In the genomic region with DNA sequence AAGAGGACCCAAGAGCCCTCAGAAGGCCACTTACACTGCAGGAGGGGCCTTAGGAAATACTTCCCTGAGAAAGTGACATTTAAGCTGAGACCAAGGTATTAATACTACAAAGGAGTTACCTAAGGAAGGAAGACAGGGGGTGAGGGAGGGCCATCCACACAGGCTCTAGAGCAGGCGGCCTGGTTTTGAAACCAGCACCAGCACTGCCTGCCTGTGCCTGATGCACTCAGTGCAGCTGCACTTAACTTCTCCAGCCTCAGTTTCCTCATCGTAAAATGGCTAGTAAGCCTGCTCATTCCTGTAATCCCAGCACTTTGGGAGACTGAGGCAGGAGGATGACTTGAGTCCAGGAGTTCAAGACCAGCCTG, we compare ENCODE assay signal across 19 cellular contexts. TPM values are rescaled to one million over a fixed set of nuclear protein-coding genes. Genes with fewer than 3 reads are reported as not detected.
DNase-seq lines count a peak whose midpoint lies in the region; ATAC-seq, FAIRE-seq and TF ChIP-seq lines count a peak whose summit lies in the region.
"Had no signal": no experiment of that assay in that cellular context is flagged by ENCODE, and none has a peak within 500 bp of the region (broad histone marks: within the 10 kb centered on the region; RNA-seq: fewer than 3 reads in every experiment).

No MANE protein-coding gene starts in this region.

- intact Hi-C loops in HepG2 (cut with micrococcal nuclease; ENCODE audit: unreplicated experiment): loop anchor here (5.0 kb wide), 1 partner anchor 33 kb away; no protein-coding TSS in a partner anchor

- TF ChIP-seq EP300 in HepG2 (IDR thresholded peaks at IDR 0.05; ENCODE audit: low read depth in 2 of 2, low read length in 2 of 2) (no peak), HepG2 (CRISPR knock-in tag; IDR thresholded peaks at IDR 0.05; ENCODE audit: borderline replicate concordance) (no peak)

- BruUV-seq in HepG2 (replicated peaks; lab: Mats Ljungman, UMichigan): no TSS peak

- H3K27ac ChIP-seq in 22Rv1: peak overlapping the region; percentile 75
- no peak overlapping the region for H3K27ac ChIP-seq in HEK293 (ENCODE audit: extremely low read depth, low read depth, low read length)
- H3K27ac ChIP-seq in HepG2 (ENCODE audit: extremely low read length, insufficient read depth, low read length): no peak overlapping the region
- peak overlapping the region; percentile 98 for H3K27ac ChIP-seq in parathyroid adenoma
- H3K27ac ChIP-seq: SJSA1 had no signal

- POLR2A ChIA-PET in HEK293 (lab: Yijun Ruan, JAX) (no interaction called here), HepG2 (lab: Yijun Ruan, JAX) (no interaction called here)

- peak overlapping the region; percentile 55; the same call in 1 of the 2 replicates for H3K4me2 ChIP-seq in HepG2 (ENCODE audit: low read depth, low read length)
- peak overlapping the region; percentile 57 for H3K4me2 ChIP-seq in parathyroid adenoma (ENCODE audit: low read length)

- in situ Hi-C loops in HepG2 (cut with HindIII; ENCODE audit: extremely low pct_ligation_motif_present, low pct_unique_long_range_greater_than_20kb): no loop called here

- TF ChIP-seq POLR2A in HepG2 (IDR thresholded peaks at IDR 0.05; ENCODE audit: insufficient read depth in 1 of 2, low read depth in 2 of 2, low read length in 2 of 2): no peak

- H3K4me1 ChIP-seq in HEK293 (ENCODE audit: control insufficient read depth, insufficient read depth, low read length) (peaks cover 6% of the 10 kb centered on the region), HepG2 (ENCODE audit: insufficient read depth, low read length) (peaks cover 39% of the 10 kb centered on the region), parathyroid adenoma (peaks cover 75% of the 10 kb centered on the region)

- CTCF ChIA-PET in HEK293 (lab: Yijun Ruan, JAX): interaction anchor here (0.7 to 3.7 kb wide), 3 partner anchors 14 to 1416 kb away, joined by 3 to 20 read pairs (median 9); no protein-coding TSS in a partner anchor
- CTCF ChIA-PET in HepG2 (lab: Yijun Ruan, JAX; ENCODE audit: low intra/inter-chr PET ratio, low total read pairs): no interaction called here

- no peak for FAIRE-seq in HepG2 (lab: Jason Lieb, UNC)
- FAIRE-seq: H54 had no signal

- H3K9me3 ChIP-seq in HEK293 (ENCODE audit: control insufficient read depth, insufficient read depth, low read depth, low read length) (no peaks in the 10 kb centered on the region), HepG2 (ENCODE audit: low read length) (no peaks in the 10 kb centered on the region), parathyroid adenoma (ENCODE audit: control insufficient read depth, low read length) (no peaks in the 10 kb centered on the region)
- H3K9me3 ChIP-seq: SJSA1 had no signal

- 53% methylated on average over 2 of the region's 2 CpGs for WGBS in HepG2 (ENCODE audit: low lambda C conversion rate)

- H3K9ac ChIP-seq in HepG2 (ENCODE audit: insufficient read depth, low read depth, low read length) (no peak overlapping the region), parathyroid adenoma (no peak overlapping the region)

- TF ChIP-seq RAD21 in HepG2 (CRISPR knock-in tag; IDR thresholded peaks at IDR 0.05): no peak

- no peaks in the 10 kb centered on the region for H4K20me1 ChIP-seq in HepG2 (ENCODE audit: insufficient read depth, low read length)

- H3K36me3 ChIP-seq in HEK293 (ENCODE audit: control insufficient read depth in 2 of 2, insufficient read depth in 1 of 2, low read length in 2 of 2) (no peaks in the 10 kb centered on the region), HepG2 (replicated peaks in 1 of 2; ENCODE audit: control insufficient read depth in 1 of 2, insufficient read depth in 2 of 2, low read length in 2 of 2) (no peaks in the 10 kb centered on the region), parathyroid adenoma (ENCODE audit: control insufficient read depth, insufficient read depth, low read length) (no peaks in the 10 kb centered on the region)
- H3K36me3 ChIP-seq: SJSA1 had no signal

- H3K4me3 ChIP-seq in HEK293 (ENCODE audit: low read depth, low read length) (no peak overlapping the region), HepG2 (replicated peaks in 1 of 3; ENCODE audit: insufficient read depth in 1 of 3, low read depth in 2 of 3, low read length in 3 of 3) (no peak overlapping the region), parathyroid adenoma (ENCODE audit: low read depth, low read length) (no peak overlapping the region)
- H3K4me3 ChIP-seq: SJSA1 had no signal

- H2AFZ ChIP-seq in HepG2 (ENCODE audit: low read length): no peak overlapping the region
- no peak overlapping the region for H2AFZ ChIP-seq in parathyroid adenoma

- H3K27me3 ChIP-seq in HepG2 (ENCODE audit: control insufficient read depth in 1 of 2, insufficient read depth in 2 of 2, low read length in 2 of 2) (peaks cover 0 to 5% of the 10 kb centered on the region in 2 experiments; a peak in 2 of 5 replicates), parathyroid adenoma (ENCODE audit: control insufficient read depth, insufficient read depth, low read length) (no peaks in the 10 kb centered on the region)
- H3K27me3 ChIP-seq: SJSA1 had no signal

- DNase-seq in HepG2 (ENCODE audit: low spot score) (no peak), midbrain (lab: John Stamatoyannopoulos, UW) (no peak), T1000 (lab: John Stamatoyannopoulos, UW) (no peak)
- DNase-seq: ACHN; AML-193; Kasumi-1; MM.1S; NCI-H1105; NCI-H1694; NCI-H69; NK-92 treated with Interleukin-12 subunit alpha and Interleukin-12 subunit beta, amount 100 ng/mL, for 24 hours had no signal

- TF ChIP-seq CTCF in 22Rv1 (IDR thresholded peaks at IDR 0.05): no peak
- no peak for TF ChIP-seq CTCF in HEK293 (tag by site-specific recombination; IDR thresholded peaks at IDR 0.05)
- no peak for TF ChIP-seq CTCF in HepG2 (CRISPR knock-in tag; IDR thresholded peaks at IDR 0.05)
- no peak for TF ChIP-seq CTCF in parathyroid adenoma (IDR thresholded peaks at IDR 0.05)

- no peak for ATAC-seq in HepG2
- no peak for ATAC-seq in HG02938 (IDR thresholded peaks at IDR 0.05; ENCODE audit: unreplicated experiment)

- H3K79me2 ChIP-seq in HepG2 (ENCODE audit: insufficient read depth, low read length) (no peaks in the 10 kb centered on the region), parathyroid adenoma (no peaks in the 10 kb centered on the region)

TF ChIP-seq in HEK293, 187 proteins besides CTCF, POLR2A, EP300 and RAD21 (continues in another document):
- 0 out of 2 replicates have a peak, but pooled peaks have one; percentile 26 for TF ChIP-seq ZNF335 (tag by site-specific recombination; conservative IDR thresholded peaks at IDR 0.05)
- TF ChIP-seq ZNF350 (tag by site-specific recombination; IDR thresholded peaks at IDR 0.05): no peak
- TF ChIP-seq SALL2 (tag by site-specific recombination; IDR thresholded peaks at IDR 0.05; ENCODE audit: borderline replicate concordance): no peak
- TF ChIP-seq, protein P1, sequence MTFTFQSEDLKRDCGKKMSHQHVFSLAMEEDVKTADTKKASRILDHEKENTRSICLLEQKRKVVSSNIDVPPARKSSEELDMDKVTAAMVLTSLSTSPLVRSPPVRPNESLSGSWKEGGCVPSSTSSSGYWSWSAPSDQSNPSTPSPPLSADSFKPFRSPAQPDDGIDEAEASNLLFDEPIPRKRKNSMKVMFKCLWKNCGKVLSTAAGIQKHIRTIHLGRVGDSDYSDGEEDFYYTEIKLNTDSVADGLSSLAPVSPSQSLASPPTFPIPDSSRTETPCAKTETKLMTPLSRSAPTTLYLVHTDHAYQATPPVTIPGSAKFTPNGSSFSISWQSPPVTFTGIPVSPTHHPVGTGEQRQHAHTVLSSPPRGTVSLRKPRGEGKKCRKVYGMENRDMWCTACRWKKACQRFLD (tag by site-specific recombination; IDR thresholded peaks at IDR 0.05): no peak

TF ChIP-seq in HepG2, 621 proteins besides CTCF, POLR2A, EP300 and RAD21 (continues in another document):
- TF ChIP-seq ZNF75D (CRISPR knock-in tag; IDR thresholded peaks at IDR 0.05; ENCODE audit: borderline replicate concordance) (no peak), SIX1 (CRISPR knock-in tag; IDR thresholded peaks at IDR 0.05; ENCODE audit: borderline replicate concordance) (no peak), SMAD9 (CRISPR knock-in tag; IDR thresholded peaks at IDR 0.05) (no peak), ZBTB7B (CRISPR knock-in tag; IDR thresholded peaks at IDR 0.05) (no peak), DNMT1 (CRISPR knock-in tag; IDR thresholded peaks at IDR 0.05) (no peak), ZNF589 (CRISPR knock-in tag; conservative IDR thresholded peaks at IDR 0.05) (no peak)
- TF ChIP-seq, protein P2, sequence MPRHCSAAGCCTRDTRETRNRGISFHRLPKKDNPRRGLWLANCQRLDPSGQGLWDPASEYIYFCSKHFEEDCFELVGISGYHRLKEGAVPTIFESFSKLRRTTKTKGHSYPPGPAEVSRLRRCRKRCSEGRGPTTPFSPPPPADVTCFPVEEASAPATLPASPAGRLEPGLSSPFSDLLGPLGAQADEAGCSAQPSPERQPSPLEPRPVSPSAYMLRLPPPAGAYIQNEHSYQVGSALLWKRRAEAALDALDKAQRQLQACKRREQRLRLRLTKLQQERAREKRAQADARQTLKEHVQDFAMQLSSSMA (CRISPR knock-in tag; IDR thresholded peaks at IDR 0.05): no peak

RNA-seq across cellular contexts. Expression of a gene that starts 45.5 kb away (rescaled TPM):
- 13.1 and 18.9 TPM in 2 replicates for total RNA-seq in HepG2 (2016; rRNA removed; fragmentation: Illumina TruSeq; extraction: Trizol)
- total RNA-seq in HepG2 (2016; cell fraction: cytosol; rRNA removed; fragmentation: Illumina TruSeq; extraction: Trizol; ENCODE audit: low read depth): 11.1 and 14.7 TPM in 2 replicates
- total RNA-seq in HepG2 (2016; cell fraction: insoluble cytoplasmic fraction; rRNA removed; fragmentation: Illumina TruSeq; extraction: Trizol): 15.0 and 16.9 TPM in 2 replicates
- total RNA-seq in HepG2 (2016; cell fraction: membrane; rRNA removed; fragmentation: Illumina TruSeq; extraction: Trizol): 23.7 TPM in 2 replicates
- total RNA-seq in HepG2 (2016; cell fraction: nucleus; rRNA removed; fragmentation: Illumina TruSeq; extraction: Trizol): 15.6 and 19.7 TPM in 2 replicates
- polyA plus RNA-seq in HepG2 (2011; rRNA removed): 17.0 and 26.8 TPM in 2 replicates
- polyA plus RNA-seq in HepG2 (2011; cell fraction: cytosol; rRNA removed): 12.8 and 29.8 TPM in 2 replicates
- 20.1 and 50.9 TPM in 2 replicates for polyA plus RNA-seq in HepG2 (2011; cell fraction: nucleus; rRNA removed)
- 16.4 and 22.2 TPM in 2 replicates for polyA plus RNA-seq in HepG2 (2012)
- 16.0 and 16.1 TPM in 2 replicates for polyA plus RNA-seq in HepG2 (2016; cell fraction: cytosol; fragmentation: Illumina TruSeq; extraction: Trizol; ENCODE audit: low read depth)
- polyA plus RNA-seq in HepG2 (2016; cell fraction: insoluble cytoplasmic fraction; fragmentation: Illumina TruSeq; extraction: Trizol; ENCODE audit: low read depth): 15.2 and 21.6 TPM in 2 replicates
- 20.3 and 26.3 TPM in 2 replicates for polyA plus RNA-seq in HepG2 (2016; cell fraction: membrane; fragmentation: Illumina TruSeq; extraction: Trizol; ENCODE audit: low read depth)
- 28.0 and 30.9 TPM in 2 replicates for polyA plus RNA-seq in HepG2 (2016; cell fraction: nucleus; fragmentation: Illumina TruSeq; extraction: Trizol; ENCODE audit: insufficient read depth, low read depth)
- polyA minus RNA-seq in HepG2 (2011; rRNA and poly(A)+ RNA removed; ENCODE audit: low replicate concordance): 0.70 and 23.3 TPM in 2 replicates
- polyA minus RNA-seq in HepG2 (2011; cell fraction: cytosol; rRNA and poly(A)+ RNA removed): 8.8 and 12.8 TPM in 2 replicates
- polyA minus RNA-seq in HepG2 (2011; cell fraction: nucleus; rRNA and poly(A)+ RNA removed): 13.3 and 16.5 TPM in 2 replicates
- total RNA-seq: HT1080 had no signal
- polyA plus RNA-seq: IgD-negative memory B cell had no signal

Comparison
In these comparisons a context has a peak if more than half of its experiments do, and no peak if none do; other contexts are left out.
1. H3K27ac ChIP-seq: peak in 22Rv1 (single experiment) and parathyroid adenoma (single experiment); none in HEK293 (single experiment) and HepG2 (single experiment).